9 cellular contexts compared by ENCODE assay signal in the genomic region with DNA sequence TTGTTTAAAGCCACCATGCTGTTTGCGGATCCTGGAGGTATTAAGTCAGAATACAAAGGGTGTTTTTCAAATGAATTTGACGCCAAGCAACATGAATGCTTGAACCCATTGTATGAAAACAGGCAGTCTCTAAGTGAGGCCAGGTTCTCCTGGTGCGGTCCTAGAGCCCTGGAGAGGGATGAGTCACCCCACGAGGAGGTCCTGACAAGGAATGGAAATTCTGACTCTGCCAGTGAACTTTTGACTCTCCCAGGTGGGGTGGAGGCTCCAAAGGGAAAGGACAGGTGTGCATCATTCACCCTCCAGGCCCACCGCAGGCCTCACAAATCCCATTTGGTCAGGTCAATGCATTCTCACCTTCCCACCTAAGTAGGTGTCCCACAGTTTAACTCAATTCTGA. TPM values are rescaled to one million over a fixed set of nuclear protein-coding genes. Genes with fewer than 3 reads are reported as not detected.
A peak's percentile ranks its signal among the peaks of the same experiment; 100 is the strongest.
DNase-seq lines count a peak whose midpoint lies in the region; ATAC-seq and TF ChIP-seq lines count a peak whose summit lies in the region.
"Had no signal": no experiment of that assay in that cellular context is flagged by ENCODE, and none has a peak within 500 bp of the region (broad histone marks: within the 10 kb centered on the region; RNA-seq: fewer than 3 reads in every experiment).

No MANE protein-coding gene starts in this region.

- peak overlapping the region; percentile 55 for H2AFZ ChIP-seq in PC-9
- H2AFZ ChIP-seq in OCI-LY7 (ENCODE audit: low read length): no peak overlapping the region

- H3K4me2 ChIP-seq in PC-9 (peak overlapping the region; percentile 86), OCI-LY7 (ENCODE audit: low read length) (no peak overlapping the region)

- H3K36me3 Mint-ChIP-seq in brain: peaks cover 6% of the 10 kb centered on the region

- peaks cover 57% of the 10 kb centered on the region for H3K79me2 ChIP-seq in PC-9 (ENCODE audit: low read depth)
- no peaks in the 10 kb centered on the region for H3K79me2 ChIP-seq in OCI-LY7 (ENCODE audit: insufficient read depth, low read depth, low read length)

- BruUV-seq in PC-9 (replicated peaks; lab: Mats Ljungman, UMichigan): no TSS peak
- BruUV-seq in OCI-LY7 (replicated peaks; lab: Mats Ljungman, UMichigan): no TSS peak

- intact Hi-C loops in PC-9 (cut with micrococcal nuclease; ENCODE audit: unreplicated experiment): loop anchor here (1.0 to 10.0 kb wide), 8 partner anchors 19 to 211 kb away; no protein-coding TSS in a partner anchor
- intact Hi-C loops in OCI-LY7 (cut with micrococcal nuclease; ENCODE audit: unreplicated experiment): no loop called here

- H3K9me2 ChIP-seq in PC-9 (ENCODE audit: insufficient read depth): no peaks in the 10 kb centered on the region
- no peaks in the 10 kb centered on the region for H3K9me2 ChIP-seq in OCI-LY7 (ENCODE audit: insufficient read depth, low read length)

- H3K4me3 Mint-ChIP-seq in brain: peak overlapping the region; percentile 85 to 88 (median 87)

- H3K27me3 ChIP-seq in PC-9 (ENCODE audit: insufficient read depth, low read depth): no peaks in the 10 kb centered on the region
- H3K27me3 ChIP-seq in mucosa of rectum (ENCODE audit: control insufficient read depth in 2 of 2, insufficient read depth in 2 of 2, low read length in 2 of 2): no peaks in the 10 kb centered on the region
- H3K27me3 ChIP-seq: tibial artery had no signal

- H3F3A ChIP-seq in PC-9 (ENCODE audit: insufficient read depth, low read depth): peaks cover 14% of the 10 kb centered on the region; the same call in 1 of the 2 replicates

- H3K9me3 Mint-ChIP-seq in brain: peaks cover 0 to 6% (median 0%) of the 10 kb centered on the region in 5 experiments

- peaks cover 83% of the 10 kb centered on the region for H3K4me1 Mint-ChIP-seq in brain

- H4K20me1 ChIP-seq in PC-9 (ENCODE audit: insufficient read depth): no peaks in the 10 kb centered on the region
- H4K20me1 ChIP-seq in OCI-LY7 (ENCODE audit: insufficient read depth, low read length): no peaks in the 10 kb centered on the region

- peak overlapping the region; percentile 78 to 94 (median 90) for H3K27ac Mint-ChIP-seq in brain

- peak overlapping the region; percentile 69 for H3K4me3 ChIP-seq in PC-9
- peak overlapping the region; percentile 78 to 81 for H3K4me3 ChIP-seq in mucosa of rectum (ENCODE audit: low read length in 2 of 2)
- no peak overlapping the region for H3K4me3 ChIP-seq in OCI-LY7 (ENCODE audit: low read depth, low read length, poor library complexity, severe bottlenecking)
- H3K4me3 ChIP-seq: tibial artery had no signal

- POLR2A ChIA-PET in PC-9 (lab: Charles Lee; ENCODE audit: unreplicated experiment) (interaction anchor here (0.7 kb wide), 1 partner anchor 528 kb away, joined by 3 read pairs; no protein-coding TSS in a partner anchor), OCI-LY7 (lab: Charles Lee) (no interaction called here)

- H3K27me3 Mint-ChIP-seq in brain: peaks cover 5% of the 10 kb centered on the region

- H3K4me1 ChIP-seq in PC-9 (replicated peaks; ENCODE audit: insufficient read depth) (peaks cover 15% of the 10 kb centered on the region), mucosa of rectum (ENCODE audit: control insufficient read depth in 2 of 2, insufficient read depth in 2 of 2, low read length in 2 of 2) (peaks cover 8 to 51% of the 10 kb centered on the region in 2 donors), OCI-LY7 (ENCODE audit: insufficient read depth, low read length, poor library complexity, severe bottlenecking) (no peaks in the 10 kb centered on the region)

- H3K9ac ChIP-seq in mucosa of rectum (ENCODE audit: low read depth in 1 of 2, low read length in 2 of 2): peak overlapping the region; percentile 76 to 91

- TF ChIP-seq CTCF in PC-9 (conservative IDR thresholded peaks at IDR 0.05): no peak
- TF ChIP-seq CTCF in brain (conservative IDR thresholded peaks at IDR 0.05): no peak
- no peak for TF ChIP-seq CTCF in OCI-LY7 (conservative IDR thresholded peaks at IDR 0.05; ENCODE audit: low read length)

- H3K27ac ChIP-seq in PC-9 (peak overlapping the region; percentile 83), mucosa of rectum (ENCODE audit: low read depth in 2 of 2, low read length in 2 of 2) (peak overlapping the region; percentile 89 to 97), OCI-LY7 (ENCODE audit: low read depth, low read length, poor library complexity, severe bottlenecking) (no peak overlapping the region)
- H3K27ac ChIP-seq: tibial artery had no signal

- no peak for ATAC-seq in GM21619 (IDR thresholded peaks at IDR 0.05; ENCODE audit: unreplicated experiment)

- DNase-seq in COLO829 (ENCODE audit: low spot score) (peak; percentile 71), PC-9 (peak; percentile 77 to 84), OCI-LY7 (ENCODE audit: low spot score) (no peak), NCI-H510A (lab: John Stamatoyannopoulos, UW) (no peak), NCI-H1092 treated with DMSO at 0.1 percent for 48 hours (lab: John Stamatoyannopoulos, UW) (no peak)
- DNase-seq: tibial artery had no signal

- H3K9me3 ChIP-seq in PC-9 (ENCODE audit: insufficient read depth, low read depth) (no peaks in the 10 kb centered on the region), mucosa of rectum (ENCODE audit: control insufficient read depth in 2 of 2, low read length in 2 of 2) (no peaks in the 10 kb centered on the region), OCI-LY7 (ENCODE audit: low read length) (no peaks in the 10 kb centered on the region)
- H3K9me3 ChIP-seq: tibial artery had no signal

- H3K36me3 ChIP-seq in PC-9 (ENCODE audit: low read depth): no peaks in the 10 kb centered on the region
- H3K36me3 ChIP-seq in mucosa of rectum (ENCODE audit: control insufficient read depth in 2 of 2, insufficient read depth in 2 of 2, low read length in 2 of 2): no peaks in the 10 kb centered on the region
- no peaks in the 10 kb centered on the region for H3K36me3 ChIP-seq in OCI-LY7 (ENCODE audit: insufficient read depth, low read length)
- H3K36me3 ChIP-seq: tibial artery had no signal

- CTCF ChIA-PET in PC-9 (lab: Charles Lee) (interaction anchor here (1.1 kb wide), 1 partner anchor 63 kb away, joined by 3 read pairs; no protein-coding TSS in a partner anchor), OCI-LY7 (lab: Charles Lee; ENCODE audit: unreplicated experiment) (no interaction called here)

RNA-seq across cellular contexts. Expression of gene TRIM2, which starts 1.5 kb away (rescaled TPM):
- total RNA-seq in PC-9 (2021) (56.0 and 87.0 TPM in 2 replicates), OCI-LY7 (2022) (0.29 TPM in 1 of 2 replicates, not detected in the other)
- 17.8 TPM for polyA plus RNA-seq in brain (ENCODE audit: insufficient read depth, low read depth, low replicate concordance)
- total RNA-seq in OCI-LY7 (2014; rRNA removed; shearing (Covaris generic)): 0.06 and 0.46 TPM in 2 replicates

Comparison
In these comparisons a context has a peak if more than half of its experiments do, and no peak if none do; other contexts are left out.
1. DNase-seq: peak in COLO829 (single experiment) and PC-9 (2 of 2); none in OCI-LY7 (single experiment), NCI-H510A (single experiment) and NCI-H1092 treated with DMSO at 0.1 percent for 48 hours (single experiment).
2. RNA of gene TRIM2, which starts 1.5 kb away (total RNA-seq): 56.0 to 87.0 TPM in PC-9; 0.06 to 0.46 TPM in OCI-LY7; every median in the first group is over 10 times any median in the second.